ENCODE assay signal across 1 cellular context in genomic region chr15:53918180-53919079, GRCh38.
A peak's percentile ranks its signal among the peaks of the same experiment; 100 is the strongest.
TF ChIP-seq lines count a peak whose summit lies in the region.

No MANE protein-coding gene starts in this region.

TF ChIP-seq in HepG2, 621 proteins besides CTCF, POLR2A, EP300 and RAD21 (continued from another document and continues in another):
- TF ChIP-seq PAXIP1 (CRISPR knock-in tag; conservative IDR thresholded peaks at IDR 0.05): no peak; the same call in 1 of the 2 replicates
- peak; percentile 29; the same call in 1 of the 2 replicates for TF ChIP-seq MYPOP (CRISPR knock-in tag; IDR thresholded peaks at IDR 0.05)
- TF ChIP-seq ZNF275 (CRISPR knock-in tag; IDR thresholded peaks at IDR 0.05; ENCODE audit: borderline replicate concordance): no peak
- no peak for TF ChIP-seq E2F1 (CRISPR knock-in tag; IDR thresholded peaks at IDR 0.05)
- TF ChIP-seq ZSCAN31 (CRISPR knock-in tag; IDR thresholded peaks at IDR 0.05; ENCODE audit: low read depth): no peak
- TF ChIP-seq NFKB2 (CRISPR knock-in tag; IDR thresholded peaks at IDR 0.05; ENCODE audit: borderline replicate concordance): no peak
- TF ChIP-seq RARA (CRISPR knock-in tag; IDR thresholded peaks at IDR 0.05): peak; percentile 81
- 0 out of 2 replicates have a peak, but pooled peaks have one; percentile 47 for TF ChIP-seq ZNF670 (CRISPR knock-in tag; IDR thresholded peaks at IDR 0.05; ENCODE audit: borderline replicate concordance)
- no peak for TF ChIP-seq ZNF432 (CRISPR knock-in tag; IDR thresholded peaks at IDR 0.05; ENCODE audit: borderline replicate concordance)
- no peak for TF ChIP-seq ZNF816 (CRISPR knock-in tag; IDR thresholded peaks at IDR 0.05; ENCODE audit: borderline replicate concordance)
- no peak for TF ChIP-seq MAFG (CRISPR knock-in tag; IDR thresholded peaks at IDR 0.05)
- no peak for TF ChIP-seq SNAPC2 (CRISPR knock-in tag; IDR thresholded peaks at IDR 0.05)
- no peak for TF ChIP-seq CENPT (CRISPR knock-in tag; IDR thresholded peaks at IDR 0.05; ENCODE audit: low read depth)
- TF ChIP-seq PHF20 (CRISPR knock-in tag; IDR thresholded peaks at IDR 0.05): no peak
- TF ChIP-seq ZNF577 (CRISPR knock-in tag; IDR thresholded peaks at IDR 0.05; ENCODE audit: borderline replicate concordance, low read depth): no peak
- TF ChIP-seq SOX5 (CRISPR knock-in tag; IDR thresholded peaks at IDR 0.05; ENCODE audit: borderline replicate concordance): peak; percentile 59; the same call in 1 of the 2 replicates
- no peak for TF ChIP-seq SATB2 (CRISPR knock-in tag; IDR thresholded peaks at IDR 0.05)
- no peak for TF ChIP-seq REPIN1 (CRISPR knock-in tag; IDR thresholded peaks at IDR 0.05; ENCODE audit: borderline replicate concordance, low read depth)
- no peak for TF ChIP-seq ZNF142 (CRISPR knock-in tag; IDR thresholded peaks at IDR 0.05)
- TF ChIP-seq ZFP41 (CRISPR knock-in tag; IDR thresholded peaks at IDR 0.05; ENCODE audit: borderline replicate concordance): no peak
- no peak for TF ChIP-seq NFAT5 (CRISPR knock-in tag; IDR thresholded peaks at IDR 0.05)
- TF ChIP-seq PHB2 (IDR thresholded peaks at IDR 0.05; ENCODE audit: partially characterized antibody): no peak
- TF ChIP-seq ATRX (CRISPR knock-in tag; IDR thresholded peaks at IDR 0.05; ENCODE audit: borderline replicate concordance): no peak
- no peak for TF ChIP-seq MIER3 (CRISPR knock-in tag; IDR thresholded peaks at IDR 0.05; ENCODE audit: borderline replicate concordance)
- no peak for TF ChIP-seq AFF4 (CRISPR knock-in tag; IDR thresholded peaks at IDR 0.05)
- no peak for TF ChIP-seq RXRA (CRISPR knock-in tag; IDR thresholded peaks at IDR 0.05)
- no peak for TF ChIP-seq PHF5A (CRISPR knock-in tag; IDR thresholded peaks at IDR 0.05; ENCODE audit: low read depth, unreplicated experiment)
